Comparison of ENCODE assay signal across 25 cellular contexts in the genomic region with DNA sequence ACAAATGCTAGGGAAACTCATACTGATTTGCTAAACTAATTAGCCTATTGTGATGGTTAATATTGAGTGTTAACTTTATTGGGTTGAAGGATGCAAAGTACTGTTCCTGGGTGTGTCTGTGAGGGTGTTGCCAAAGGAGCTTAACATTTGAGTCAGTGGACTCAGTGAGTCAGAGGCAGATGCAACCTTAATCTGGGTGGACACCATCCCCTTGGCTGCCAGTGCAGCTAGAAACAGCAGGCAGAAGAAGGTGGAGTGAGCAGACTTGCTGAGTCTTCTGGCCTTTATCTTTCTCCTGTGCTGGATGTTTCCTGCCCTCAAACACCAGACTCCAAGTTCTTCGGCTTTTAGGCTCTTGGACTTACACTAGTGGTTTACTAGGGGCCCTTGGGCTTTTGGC.
DNase-seq lines count a peak whose midpoint lies in the region; FAIRE-seq and TF ChIP-seq lines count a peak whose summit lies in the region.
"Had no signal": no experiment of that assay in that cellular context is flagged by ENCODE, and none has a peak within 500 bp of the region (broad histone marks: within the 10 kb centered on the region; RNA-seq: fewer than 3 reads in every experiment).

No MANE protein-coding gene starts in this region.

- H3K4me3 Mint-ChIP-seq in MCF 10A (ENCODE audit: unreplicated experiment) = no peak overlapping the region
- H3K4me3 Mint-ChIP-seq: B cell; CD4-positive, CD25-positive, alpha-beta regulatory T cell; HFFc6 had no signal

- H3K4me1 ChIP-seq in breast epithelium = no peaks in the 10 kb centered on the region
- peaks cover 5% of the 10 kb centered on the region for H3K4me1 ChIP-seq in suprapubic skin

- no peak for FAIRE-seq in GM12891 (lab: Jason Lieb, UNC)
- FAIRE-seq: GM18507, H54, HTR-8/SVneo had no signal

- no TSS peak for BruUV-seq in MCF 10A (replicated peaks; lab: Mats Ljungman, UMichigan)

- TF ChIP-seq CTCF in MCF 10A (IDR thresholded peaks at IDR 0.05; ENCODE audit: unreplicated experiment) (no peak), breast epithelium (IDR thresholded peaks at IDR 0.05) (no peak), WERI-Rb-1 (IDR thresholded peaks at IDR 0.05; ENCODE audit: low read depth, low read length) (no peak), fibroblast of mammary gland (conservative IDR thresholded peaks at IDR 0.05; ENCODE audit: control insufficient read depth, insufficient read depth, low read depth, low read length) (no peak), suprapubic skin (IDR thresholded peaks at IDR 0.05) (no peak), GM10248 (IDR thresholded peaks at IDR 0.05; ENCODE audit: control extremely low read depth, extremely low read depth, low read depth, missing control alignments) (no peak), GM13976 (IDR thresholded peaks at IDR 0.05; ENCODE audit: borderline replicate concordance, control extremely low read depth, extremely low read depth, insufficient read depth, missing control alignments) (no peak)

- POLR2A ChIA-PET in MCF 10A (lab: Yijun Ruan, JAX) = no interaction called here
- POLR2A ChIA-PET in GM10248 (lab: Yijun Ruan, JAX) = no interaction called here

- H3K27ac ChIP-seq in breast epithelium (no peak overlapping the region), WERI-Rb-1 (no peak overlapping the region), suprapubic skin (peak overlapping the region; percentile 44)

- H3K36me3 Mint-ChIP-seq in MCF 10A (ENCODE audit: insufficient read depth, unreplicated experiment) = no peaks in the 10 kb centered on the region
- H3K36me3 Mint-ChIP-seq: CD4-positive, CD25-positive, alpha-beta regulatory T cell had no signal

- DNase-seq in MCF 10A (ENCODE audit: unreplicated experiment) (peak; percentile 64), breast epithelium (ENCODE audit: low spot score in 2 of 2) (no peak), WERI-Rb-1 (peak; percentile 11), fibroblast of mammary gland (ENCODE audit: low read depth) (peak; percentile 2), suprapubic skin (ENCODE audit: low spot score in 2 of 2) (no peak), GM10248 (ENCODE audit: extremely low spot score) (no peak), GM12891 (ENCODE audit: insufficient read length, low spot score) (no peak), GM13976 (ENCODE audit: low spot score) (no peak)
- DNase-seq: 8988T; CD4-positive, CD25-positive, alpha-beta regulatory T cell; COR-L47; DMS 273 treated with DMSO at 0.1 percent for 48 hours; DND-41; HFFc6; IMR-90; MM.1S; NCI-H1105; NCI-H1694; NCI-H2081 treated with DMSO at 0.1 percent for 48 hours; NCI-H510A treated with DMSO at 0.1 percent for 48 hours; SW 1271 had no signal

- H3K36me3 ChIP-seq in breast epithelium (no peaks in the 10 kb centered on the region), WERI-Rb-1 (no peaks in the 10 kb centered on the region), suprapubic skin (no peaks in the 10 kb centered on the region)

- intact Hi-C loops in MCF 10A (cut with micrococcal nuclease) (loop anchor here (5.0 kb wide), 1 partner anchor 351 kb away; no protein-coding TSS in a partner anchor), breast epithelium (cut with DNase I; ENCODE audit: low total_unique reads) (no loop called here)

- H3K4me1 Mint-ChIP-seq in MCF 10A (ENCODE audit: insufficient read depth, unreplicated experiment) = peaks cover 14% of the 10 kb centered on the region
- H3K4me1 Mint-ChIP-seq: B cell; CD4-positive, CD25-positive, alpha-beta regulatory T cell had no signal

- CTCF ChIA-PET in MCF 10A (lab: Yijun Ruan, JAX) (interaction anchor here (0.6 to 1.1 kb wide), 3 partner anchors 21 to 670 kb away, joined by 3 read pairs; partner anchors contain the start of gene RPRM), GM10248 (lab: Yijun Ruan, JAX) (interaction anchor here (1.3 kb wide), 1 partner anchor 19 kb away, joined by 3 read pairs; no protein-coding TSS in a partner anchor)

- H3K27me3 ChIP-seq in breast epithelium (no peaks in the 10 kb centered on the region), WERI-Rb-1 (ENCODE audit: insufficient read depth, low read depth, severe bottlenecking) (no peaks in the 10 kb centered on the region), suprapubic skin (no peaks in the 10 kb centered on the region)

- no peaks in the 10 kb centered on the region for H3K27me3 Mint-ChIP-seq in MCF 10A (ENCODE audit: insufficient read depth, unreplicated experiment)
- H3K27me3 Mint-ChIP-seq: B cell; CD4-positive, CD25-positive, alpha-beta regulatory T cell had no signal

- no peaks in the 10 kb centered on the region for H3K9me3 Mint-ChIP-seq in MCF 10A (ENCODE audit: unreplicated experiment)

- H3K9me3 ChIP-seq in breast epithelium = no peaks in the 10 kb centered on the region
- no peaks in the 10 kb centered on the region for H3K9me3 ChIP-seq in WERI-Rb-1 (ENCODE audit: severe bottlenecking)
- H3K9me3 ChIP-seq in suprapubic skin = no peaks in the 10 kb centered on the region

- TF ChIP-seq POLR2A in breast epithelium (IDR thresholded peaks at IDR 0.05) = no peak
- no peak for TF ChIP-seq POLR2A in suprapubic skin (IDR thresholded peaks at IDR 0.05)
- no peak for TF ChIP-seq POLR2A in GM12891 (IDR thresholded peaks at IDR 0.05; ENCODE audit: low read depth, low read length)

- H3K4me3 ChIP-seq in breast epithelium (peak overlapping the region in 1 of 3 donors; percentile 14), WERI-Rb-1 (ENCODE audit: low read depth, low read length) (no peak overlapping the region), fibroblast of mammary gland (ENCODE audit: control insufficient read depth, low read depth, low read length) (no peak overlapping the region), suprapubic skin (no peak overlapping the region)

- H3K27ac Mint-ChIP-seq in MCF 10A (ENCODE audit: low read depth, unreplicated experiment) = no peak overlapping the region
- H3K27ac Mint-ChIP-seq: B cell; CD4-positive, CD25-positive, alpha-beta regulatory T cell; HFFc6 had no signal

- in situ Hi-C loops in GM13976 (cut with MboI; ENCODE audit: low sequenced_read_pairs, unreplicated experiment) = no loop called here

- WGBS in suprapubic skin = 61% methylated on average over 1 of the region's 1 CpG

- no peak for TF ChIP-seq EP300 in suprapubic skin (IDR thresholded peaks at IDR 0.05)

TF ChIP-seq in GM12891, 5 proteins besides CTCF, POLR2A, EP300 and RAD21:
- no peak for TF ChIP-seq POLR2AphosphoS5 (IDR thresholded peaks at IDR 0.05; ENCODE audit: low read depth, low read length)
- TF ChIP-seq TAF1 (IDR thresholded peaks at IDR 0.05; ENCODE audit: low read depth, low read length) = no peak
- no peak for TF ChIP-seq SPI1 (IDR thresholded peaks at IDR 0.05; ENCODE audit: low read depth, low read length)
- no peak for TF ChIP-seq PAX5 (IDR thresholded peaks at IDR 0.05; ENCODE audit: insufficient read depth, low read length, severe bottlenecking)
- TF ChIP-seq POU2F2 (IDR thresholded peaks at IDR 0.05; ENCODE audit: low read depth, low read length) = no peak

Comparison
In these comparisons a context has a peak if more than half of its experiments do, and no peak if none do; other contexts are left out.
1. DNase-seq: peak in MCF 10A (single experiment), WERI-Rb-1 (single experiment) and fibroblast of mammary gland (single experiment); none in breast epithelium (0 of 2), suprapubic skin (0 of 2), GM10248 (single experiment), GM12891 (single experiment) and GM13976 (single experiment).